22 cellular contexts compared by ENCODE assay signal in the genomic region with DNA sequence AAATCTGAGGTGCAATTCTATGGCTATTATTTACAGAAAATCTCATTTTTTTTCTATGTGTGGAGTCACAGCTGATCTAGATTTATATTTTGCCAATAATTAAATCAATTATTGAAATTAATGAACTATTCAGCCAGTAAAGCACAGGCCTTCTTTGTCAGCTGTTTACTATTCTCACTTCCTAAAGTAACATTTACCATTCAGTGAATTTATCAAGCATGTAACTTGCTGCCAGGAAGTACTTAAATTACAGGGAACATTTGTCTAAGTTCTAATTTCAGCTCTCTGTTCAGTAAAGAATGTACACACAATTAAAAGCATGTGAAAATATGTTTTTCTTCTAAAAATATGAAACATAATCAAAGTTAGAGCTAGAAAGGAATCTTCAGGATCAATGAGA.
DNase-seq lines count a peak whose midpoint lies in the region; ATAC-seq, FAIRE-seq and TF ChIP-seq lines count a peak whose summit lies in the region.
"Had no signal": no experiment of that assay in that cellular context is flagged by ENCODE, and none has a peak within 500 bp of the region (broad histone marks: within the 10 kb centered on the region; RNA-seq: fewer than 3 reads in every experiment).

No MANE protein-coding gene starts in this region.

- no peak for TF ChIP-seq POLR2A in GM12891 (IDR thresholded peaks at IDR 0.05; ENCODE audit: low read depth, low read length)

- FAIRE-seq in GM12891 (lab: Jason Lieb, UNC): no peak
- FAIRE-seq: A549, D721Med, GM12878, GM18507, GM19239 had no signal

- ATAC-seq in GM19043 (IDR thresholded peaks at IDR 0.05; ENCODE audit: low read depth, unreplicated experiment) (peak; percentile 49), GM21786 (IDR thresholded peaks at IDR 0.05; ENCODE audit: unreplicated experiment) (peak; percentile 66), HG03025 (IDR thresholded peaks at IDR 0.05; ENCODE audit: low FRiP score, unreplicated experiment) (no peak)
- ATAC-seq: A549; CD8-positive, alpha-beta T cell; GM12878 had no signal

- DNase-seq in GM12891 (ENCODE audit: insufficient read length, low spot score): no peak
- DNase-seq in NCI-H1436 (lab: John Stamatoyannopoulos, UW): no peak
- no peak for DNase-seq in DMS 273 treated with DMSO at 0.1 percent for 48 hours (lab: John Stamatoyannopoulos, UW)
- DNase-seq: AML-193; Caco-2; Calu3; CD4-positive, alpha-beta T cell; CD8-positive, alpha-beta T cell; DMS153; DMS53; DMS79; DND-41; EL; GDM1 had no signal

TF ChIP-seq in GM12891, 5 proteins besides CTCF, POLR2A, EP300 and RAD21:
- TF ChIP-seq SPI1 (IDR thresholded peaks at IDR 0.05; ENCODE audit: low read depth, low read length) (0 out of 2 replicates have a peak, but pooled peaks have one; percentile 19), POU2F2 (IDR thresholded peaks at IDR 0.05; ENCODE audit: low read depth, low read length) (no peak)
TF ChIP-seq in GM12891: peak in this region for 1.
